Comparison of ENCODE assay signal across 8 cellular contexts in the genomic region with DNA sequence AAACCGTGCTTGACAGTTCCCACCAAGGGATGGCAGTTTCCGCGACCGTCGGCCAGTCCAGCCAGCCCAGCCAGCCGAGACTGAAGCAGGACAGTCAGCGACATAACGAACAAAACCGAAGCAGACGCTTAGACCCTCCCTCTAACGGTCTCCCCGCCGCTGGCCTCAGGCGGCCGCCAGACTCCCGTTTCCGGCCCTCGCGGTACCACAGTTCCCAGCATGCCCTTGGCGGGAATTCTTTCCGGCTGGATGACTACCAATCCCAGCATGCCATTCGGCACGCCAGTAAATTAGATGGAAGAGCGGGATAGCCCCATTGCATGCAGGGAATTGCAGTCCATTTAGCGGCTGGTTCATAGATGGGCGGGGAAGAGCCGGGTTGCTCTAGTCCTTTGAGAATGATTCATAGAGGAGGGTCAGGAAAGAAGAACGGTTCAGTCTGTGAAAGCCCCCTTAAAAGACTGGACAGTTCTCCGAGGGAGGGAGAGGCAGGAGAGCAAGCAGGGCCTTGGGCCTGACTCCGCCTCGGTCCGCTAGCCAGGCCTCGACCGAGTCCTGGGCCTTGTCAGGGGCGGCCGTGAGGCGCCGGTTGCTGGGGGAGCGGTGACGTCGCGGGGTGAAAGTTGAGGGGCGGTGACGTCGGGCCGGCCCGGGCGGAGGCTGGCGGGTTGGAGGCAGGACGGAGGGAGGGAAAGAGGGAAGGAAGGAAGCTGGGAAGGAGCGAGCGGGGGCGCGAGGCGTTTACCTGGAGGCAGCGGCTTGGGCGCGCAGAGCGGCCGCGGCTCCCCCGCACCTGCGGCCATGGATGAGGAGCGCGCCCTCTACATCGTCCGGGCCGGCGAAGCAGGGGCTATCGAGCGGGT. TPM values are rescaled to one million over a fixed set of nuclear protein-coding genes. Genes with fewer than 3 reads are reported as not detected.
DNase-seq lines count a peak whose midpoint lies in the region; ATAC-seq and TF ChIP-seq lines count a peak whose summit lies in the region.

A gene with protein sequence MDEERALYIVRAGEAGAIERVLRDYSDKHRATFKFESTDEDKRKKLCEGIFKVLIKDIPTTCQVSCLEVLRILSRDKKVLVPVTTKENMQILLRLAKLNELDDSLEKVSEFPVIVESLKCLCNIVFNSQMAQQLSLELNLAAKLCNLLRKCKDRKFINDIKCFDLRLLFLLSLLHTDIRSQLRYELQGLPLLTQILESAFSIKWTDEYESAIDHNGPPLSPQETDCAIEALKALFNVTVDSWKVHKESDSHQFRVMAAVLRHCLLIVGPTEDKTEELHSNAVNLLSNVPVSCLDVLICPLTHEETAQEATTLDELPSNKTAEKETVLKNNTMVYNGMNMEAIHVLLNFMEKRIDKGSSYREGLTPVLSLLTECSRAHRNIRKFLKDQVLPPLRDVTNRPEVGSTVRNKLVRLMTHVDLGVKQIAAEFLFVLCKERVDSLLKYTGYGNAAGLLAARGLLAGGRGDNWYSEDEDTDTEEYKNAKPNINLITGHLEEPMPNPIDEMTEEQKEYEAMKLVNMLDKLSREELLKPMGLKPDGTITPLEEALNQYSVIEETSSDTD (plus strand): TSS at position 738 of the 863 bp plus-strand sequence. CDS start 64 bp downstream, at position 802.

- peak; percentile 97 for DNase-seq in AG09309 (ENCODE audit: low read depth)
- peak; percentile 97 for DNase-seq in NCI-H446 treated with DMSO at 0.1 percent for 48 hours (lab: John Stamatoyannopoulos, UW)
- DNase-seq in activated CD4-positive, alpha-beta T cell treated with anti-CD3 and anti-CD28 coated beads for 1 hour: peak; percentile 64
- DNase-seq in chondrocyte (ENCODE audit: low spot score): peak; percentile 97
- peak; percentile 97 for DNase-seq in kidney epithelial cell (ENCODE audit: low read depth)
- peak; percentile 75 to 78 for DNase-seq in stimulated activated CD4-positive, alpha-beta T cell treated with anti-CD3 and anti-CD28 coated beads, Interleukin-15, amount 100 ng/mL, for 48 hours (ENCODE audit: low read depth in 2 of 2)

- peaks cover 54% of the 10 kb centered on the region for H3K4me1 Mint-ChIP-seq in chondrocyte (ENCODE audit: low read depth)

- no peaks in the 10 kb centered on the region for H3K9me3 Mint-ChIP-seq in chondrocyte (ENCODE audit: low read depth)

- no peaks in the 10 kb centered on the region for H3K36me3 ChIP-seq in kidney epithelial cell (ENCODE audit: control insufficient read depth, insufficient read depth, low read length)

- H3K27me3 Mint-ChIP-seq in chondrocyte (ENCODE audit: low read depth): no peaks in the 10 kb centered on the region

- H3K4me3 ChIP-seq in AG09309 (ENCODE audit: control insufficient read depth, low read depth, low read length) (peak within 1 kb of the TSS; percentile 91), kidney epithelial cell (ENCODE audit: low read depth, low read length) (peak within 1 kb of the TSS; percentile 83)

- H3K4me3 Mint-ChIP-seq in chondrocyte (ENCODE audit: unreplicated experiment): peak within 1 kb of the TSS; percentile 93

- H3K27ac Mint-ChIP-seq in chondrocyte (ENCODE audit: unreplicated experiment): peak within 1 kb of the TSS; percentile 100

- no peaks in the 10 kb centered on the region for H3K36me3 Mint-ChIP-seq in chondrocyte (ENCODE audit: low read depth)

- H3K27me3 ChIP-seq in kidney epithelial cell (ENCODE audit: control insufficient read depth, insufficient read depth, low read length): no peaks in the 10 kb centered on the region

- ATAC-seq in GM19025 (IDR thresholded peaks at IDR 0.05; ENCODE audit: low read depth, unreplicated experiment): peak; percentile 88
- peak; percentile 87 for ATAC-seq in HG03342 (IDR thresholded peaks at IDR 0.05; ENCODE audit: unreplicated experiment)

- TF ChIP-seq CTCF in AG09309 (IDR thresholded peaks at IDR 0.05; ENCODE audit: control insufficient read depth, insufficient read depth, low read depth, low read length, missing control alignments) (no peak), chondrocyte (IDR thresholded peaks at IDR 0.05) (no peak), kidney epithelial cell (IDR thresholded peaks at IDR 0.05; ENCODE audit: insufficient read depth, low read length, poor library complexity, severe bottlenecking) (no peak)

RNA-seq across cellular contexts. Expression of the gene that starts here (rescaled TPM):
- total RNA-seq in chondrocyte (12.3 to 20.4 TPM (median 14.2 TPM) in 3 replicates), kidney epithelial cell (8.4 and 11.3 TPM in 2 replicates)

Comparison
In these comparisons a context has a peak if more than half of its experiments do, and no peak if none do; other contexts are left out.
1. Peak in every context shown above with its lines: DNase-seq, ATAC-seq and H3K4me3 ChIP-seq.